ENCODE assay signal across 14 cellular contexts in the genomic region with DNA sequence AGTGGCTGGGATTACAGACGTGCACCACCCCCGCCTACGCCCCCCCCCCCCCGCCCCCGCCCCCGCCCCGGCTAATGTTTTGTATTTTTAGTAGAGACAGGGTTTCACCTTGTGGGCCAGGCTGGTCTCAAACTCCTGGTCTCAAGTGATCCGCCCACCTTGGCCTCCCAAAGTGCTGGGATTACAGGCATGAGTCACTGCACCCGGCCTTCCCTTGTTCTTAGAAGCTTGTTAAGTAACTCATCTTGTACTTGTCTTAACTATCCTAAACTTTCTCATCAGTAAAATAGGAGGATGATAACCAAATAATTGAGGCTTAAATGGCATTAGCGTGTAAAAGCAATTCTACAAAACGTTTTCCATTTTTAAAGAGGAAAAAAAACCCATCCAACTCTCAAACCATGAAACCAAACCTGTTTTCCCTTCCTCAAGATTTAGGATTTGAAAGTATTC. TPM values are rescaled to one million over a fixed set of nuclear protein-coding genes. Genes with fewer than 3 reads are reported as not detected.
DNase-seq lines count a peak whose midpoint lies in the region; TF ChIP-seq lines count a peak whose summit lies in the region.
"Had no signal": no experiment of that assay in that cellular context is flagged by ENCODE, and none has a peak within 500 bp of the region (broad histone marks: within the 10 kb centered on the region; RNA-seq: fewer than 3 reads in every experiment).

No MANE protein-coding gene starts in this region.

- no peaks in the 10 kb centered on the region for H3K36me3 ChIP-seq in thyroid gland
- no peaks in the 10 kb centered on the region for H3K36me3 ChIP-seq in right atrium auricular region
- H3K36me3 ChIP-seq: esophagus muscularis mucosa, tibial artery had no signal

- H3K4me1 ChIP-seq in thyroid gland (peaks cover 14 to 36% of the 10 kb centered on the region in 2 donors), right atrium auricular region (peaks cover 0 to 25% of the 10 kb centered on the region in 2 donors)

- no peak overlapping the region for H3K4me3 Mint-ChIP-seq in activated CD4-positive, alpha-beta memory T cell treated with anti-CD3 and anti-CD28 coated beads for 36 hours
- no peak overlapping the region for H3K4me3 Mint-ChIP-seq in activated CD4-positive, alpha-beta memory T cell treated with anti-CD3 and anti-CD28 coated beads, Interleukin-2, amount 10 ng/mL, durations not matched to agents 7 days and 5 days

- H3K27ac Mint-ChIP-seq in activated CD4-positive, alpha-beta memory T cell treated with anti-CD3 and anti-CD28 coated beads for 36 hours: no peak overlapping the region
- H3K27ac Mint-ChIP-seq in activated CD4-positive, alpha-beta memory T cell treated with anti-CD3 and anti-CD28 coated beads, Interleukin-2, amount 10 ng/mL, durations not matched to agents 7 days and 5 days: no peak overlapping the region
- H3K27ac Mint-ChIP-seq: naive thymus-derived CD4-positive, alpha-beta T cell had no signal

- peaks cover 14% of the 10 kb centered on the region for H3K9me3 Mint-ChIP-seq in activated CD4-positive, alpha-beta memory T cell treated with anti-CD3 and anti-CD28 coated beads for 36 hours
- H3K9me3 Mint-ChIP-seq in activated CD4-positive, alpha-beta memory T cell treated with anti-CD3 and anti-CD28 coated beads, Interleukin-2, amount 10 ng/mL, durations not matched to agents 7 days and 5 days: peaks cover 18% of the 10 kb centered on the region

- TF ChIP-seq CTCF in epithelial cell of esophagus (IDR thresholded peaks at IDR 0.05; ENCODE audit: insufficient read depth, low read depth, low read length, missing control alignments) (no peak), thyroid gland (IDR thresholded peaks at IDR 0.05) (no peak), right atrium auricular region (IDR thresholded peaks at IDR 0.05) (no peak)

- no peak for TF ChIP-seq POLR2A in thyroid gland (IDR thresholded peaks at IDR 0.05)

- WGBS in thyroid gland, 2 donors: 43 to 61% methylated on average over 10 to 11 of the region's 11 CpGs

- H3K27ac ChIP-seq in thyroid gland (no peak overlapping the region), right atrium auricular region (no peak overlapping the region)
- H3K27ac ChIP-seq: esophagus muscularis mucosa, tibial artery had no signal

- CTCF ChIA-PET in activated CD4-positive, alpha-beta memory T cell treated with anti-CD3 and anti-CD28 coated beads for 36 hours (lab: Charles Lee): interaction anchor here (0.6 to 1.9 kb wide), 2 partner anchors 10 to 266 kb away, joined by 3 to 6 read pairs; no protein-coding TSS in a partner anchor
- CTCF ChIA-PET in activated CD4-positive, alpha-beta memory T cell treated with anti-CD3 and anti-CD28 coated beads, Interleukin-2, amount 10 ng/mL, durations not matched to agents 7 days and 5 days (lab: Charles Lee): interaction anchor here (0.9 kb wide), 1 partner anchor 64 kb away, joined by 3 read pairs; no protein-coding TSS in a partner anchor

- no peaks in the 10 kb centered on the region for H3K27me3 Mint-ChIP-seq in activated CD4-positive, alpha-beta memory T cell treated with anti-CD3 and anti-CD28 coated beads for 36 hours
- no peaks in the 10 kb centered on the region for H3K27me3 Mint-ChIP-seq in activated CD4-positive, alpha-beta memory T cell treated with anti-CD3 and anti-CD28 coated beads, Interleukin-2, amount 10 ng/mL, durations not matched to agents 7 days and 5 days
- H3K27me3 Mint-ChIP-seq: naive thymus-derived CD4-positive, alpha-beta T cell had no signal

- H3K36me3 Mint-ChIP-seq in activated CD4-positive, alpha-beta memory T cell treated with anti-CD3 and anti-CD28 coated beads for 36 hours: peaks cover 15% of the 10 kb centered on the region
- H3K36me3 Mint-ChIP-seq in activated CD4-positive, alpha-beta memory T cell treated with anti-CD3 and anti-CD28 coated beads, Interleukin-2, amount 10 ng/mL, durations not matched to agents 7 days and 5 days (ENCODE audit: low read depth): peaks cover 19% of the 10 kb centered on the region

- POLR2A ChIA-PET in activated CD4-positive, alpha-beta memory T cell treated with anti-CD3 and anti-CD28 coated beads for 36 hours (lab: Charles Lee): no interaction called here
- POLR2A ChIA-PET in activated CD4-positive, alpha-beta memory T cell treated with anti-CD3 and anti-CD28 coated beads, Interleukin-2, amount 10 ng/mL, durations not matched to agents 7 days and 5 days (lab: Charles Lee): no interaction called here

- H3K4me1 Mint-ChIP-seq in activated CD4-positive, alpha-beta memory T cell treated with anti-CD3 and anti-CD28 coated beads for 36 hours (ENCODE audit: low read depth): peaks cover 64% of the 10 kb centered on the region
- H3K4me1 Mint-ChIP-seq in activated CD4-positive, alpha-beta memory T cell treated with anti-CD3 and anti-CD28 coated beads, Interleukin-2, amount 10 ng/mL, durations not matched to agents 7 days and 5 days: peaks cover 43% of the 10 kb centered on the region

- H3K27me3 ChIP-seq in thyroid gland: no peaks in the 10 kb centered on the region
- H3K27me3 ChIP-seq in right atrium auricular region: no peaks in the 10 kb centered on the region
- H3K27me3 ChIP-seq: esophagus muscularis mucosa, tibial artery had no signal

- H3K9me3 ChIP-seq in thyroid gland (no peaks in the 10 kb centered on the region), right atrium auricular region (no peaks in the 10 kb centered on the region)
- H3K9me3 ChIP-seq: esophagus muscularis mucosa, tibial artery had no signal

- H3K4me3 ChIP-seq in epithelial cell of esophagus (ENCODE audit: low read length): no peak overlapping the region
- H3K4me3 ChIP-seq in thyroid gland (replicated peaks in 1 of 3): no peak overlapping the region
- no peak overlapping the region for H3K4me3 ChIP-seq in right atrium auricular region
- H3K4me3 ChIP-seq: esophagus muscularis mucosa, tibial artery had no signal

- DNase-seq in activated CD4-positive, alpha-beta memory T cell treated with anti-CD3 and anti-CD28 coated beads for 36 hours: peak; percentile 31
- DNase-seq in activated CD4-positive, alpha-beta memory T cell treated with anti-CD3 and anti-CD28 coated beads, Interleukin-2, amount 10 ng/mL, durations not matched to agents 7 days and 5 days: no peak
- DNase-seq in OCI-M1 (lab: John Stamatoyannopoulos, UW) (peak; percentile 30), epithelial cell of esophagus (ENCODE audit: low read depth) (peak; percentile 62), thyroid gland (peak; percentile 11 to 14), HT-29 (ENCODE audit: low spot score) (no peak), right atrium auricular region (ENCODE audit: low spot score) (no peak), activated gamma-delta T cell (lab: John Stamatoyannopoulos, UW) (no peak)
- DNase-seq: activated CD4-positive, CD25-positive, alpha-beta regulatory T cell; naive thymus-derived CD4-positive, alpha-beta T cell; NCI-H1092; NCI-H526; tibial artery had no signal

- intact Hi-C loops in activated CD4-positive, alpha-beta memory T cell treated with anti-CD3 and anti-CD28 coated beads for 36 hours (cut with micrococcal nuclease): no loop called here
- intact Hi-C loops in thyroid gland (cut with DNase I): no loop called here

RNA-seq across cellular contexts. Expression of gene CDYL, which starts 4.2 kb away (rescaled TPM):
- total RNA-seq in activated CD4-positive, alpha-beta memory T cell treated with anti-CD3 and anti-CD28 coated beads for 36 hours: 10 to 100 TPM; 22.4 to 24.4 TPM
- 10 to 100 TPM; 27.5 to 30.5 TPM for total RNA-seq in activated CD4-positive, alpha-beta memory T cell treated with anti-CD3 and anti-CD28 coated beads, Interleukin-2, amount 10 ng/mL, durations not matched to agents 7 days and 5 days
- 10 to 100 TPM; 22.6 to 61.4 (median 43.7) TPM for total RNA-seq in thyroid gland
- total RNA-seq in HT-29 (2014; rRNA removed; shearing (Covaris generic)): 33.1 and 41.6 TPM in 2 replicates
- total RNA-seq in right atrium auricular region: 10 to 100 TPM; 23.7 to 28.9 TPM

Comparison
In these comparisons a context has a peak if more than half of its experiments do, and no peak if none do; other contexts are left out.
1. DNase-seq: peak in activated CD4-positive, alpha-beta memory T cell treated with anti-CD3 and anti-CD28 coated beads for 36 hours (single experiment), OCI-M1 (single experiment), epithelial cell of esophagus (single experiment) and thyroid gland (2 of 2); none in activated CD4-positive, alpha-beta memory T cell treated with anti-CD3 and anti-CD28 coated beads, Interleukin-2, amount 10 ng/mL, durations not matched to agents 7 days and 5 days (single experiment), HT-29 (single experiment), right atrium auricular region (single experiment) and activated gamma-delta T cell (single experiment).